Comparison of ENCODE assay signal across 23 cellular contexts in the genomic region with DNA sequence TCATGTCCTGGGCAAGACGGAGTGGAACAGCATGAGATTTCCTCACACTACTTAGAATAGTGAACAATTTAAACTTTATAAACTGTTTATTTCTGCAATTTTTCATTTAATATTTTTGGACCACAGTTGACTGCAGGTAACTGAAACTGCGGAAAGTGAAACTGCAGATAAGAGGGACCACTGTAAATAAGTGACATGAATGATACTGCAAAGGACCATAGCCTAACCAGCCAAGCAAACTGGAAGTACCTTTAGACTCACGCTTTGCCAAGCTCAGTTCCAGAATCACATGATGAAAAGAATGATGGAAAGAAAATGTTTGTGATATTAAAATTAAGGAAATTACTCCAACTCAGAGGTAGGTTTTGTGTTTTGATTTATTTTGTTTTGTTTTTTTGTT.
A peak's percentile ranks its signal among the peaks of the same experiment; 100 is the strongest.
DNase-seq lines count a peak whose midpoint lies in the region; ATAC-seq and TF ChIP-seq lines count a peak whose summit lies in the region.
"Had no signal": no experiment of that assay in that cellular context is flagged by ENCODE, and none has a peak within 500 bp of the region (broad histone marks: within the 10 kb centered on the region; RNA-seq: fewer than 3 reads in every experiment).

No MANE protein-coding gene starts in this region.

- no peaks in the 10 kb centered on the region for H3K27me3 ChIP-seq in ascending aorta
- H3K27me3 ChIP-seq: Peyer's patch had no signal

- BruUV-seq in OCI-LY7 (replicated peaks; lab: Mats Ljungman, UMichigan), result no TSS peak

- POLR2A ChIA-PET in OCI-LY7 (lab: Charles Lee), result interaction anchor here (0.8 to 1.6 kb wide), 6 partner anchors 9 to 59 kb away, joined by 3 to 4 read pairs (median 3); no protein-coding TSS in a partner anchor

- H3K27ac ChIP-seq in OCI-LY7 (ENCODE audit: low read depth, low read length, poor library complexity, severe bottlenecking), result no peak overlapping the region
- H3K27ac ChIP-seq in ascending aorta, result no peak overlapping the region
- H3K27ac ChIP-seq: Peyer's patch had no signal

- H2AFZ ChIP-seq in OCI-LY7 (ENCODE audit: low read length), result peak overlapping the region; percentile 13; the same call in 1 of the 2 replicates
- H2AFZ ChIP-seq: GM23338 had no signal

- H3K4me1 ChIP-seq in OCI-LY7 (ENCODE audit: insufficient read depth, low read length, poor library complexity, severe bottlenecking), result peaks cover 12% of the 10 kb centered on the region
- H3K4me1 ChIP-seq in ascending aorta, result no peaks in the 10 kb centered on the region
- H3K4me1 ChIP-seq: HAP-1, Peyer's patch had no signal

- CTCF ChIA-PET in OCI-LY7 (lab: Charles Lee; ENCODE audit: unreplicated experiment), result no interaction called here

- TF ChIP-seq CTCF in OCI-LY7 (conservative IDR thresholded peaks at IDR 0.05; ENCODE audit: low read length) (no peak), ascending aorta (IDR thresholded peaks at IDR 0.05) (no peak)

- H3K9me2 ChIP-seq in OCI-LY7 (ENCODE audit: insufficient read depth, low read length), result no peaks in the 10 kb centered on the region
- H3K9me2 ChIP-seq: SK-N-SH had no signal

- H3K36me3 ChIP-seq in OCI-LY7 (ENCODE audit: insufficient read depth, low read length), result no peaks in the 10 kb centered on the region
- no peaks in the 10 kb centered on the region for H3K36me3 ChIP-seq in ascending aorta
- H3K36me3 ChIP-seq: HAP-1, Peyer's patch had no signal

- intact Hi-C loops in OCI-LY7 (cut with micrococcal nuclease; ENCODE audit: unreplicated experiment) (no loop called here), ascending aorta (cut with DNase I) (no loop called here)

- no peaks in the 10 kb centered on the region for H3K79me2 ChIP-seq in OCI-LY7 (ENCODE audit: insufficient read depth, low read depth, low read length)

- H3K4me3 ChIP-seq in OCI-LY7 (ENCODE audit: low read depth, low read length, poor library complexity, severe bottlenecking), result no peak overlapping the region
- H3K4me3 ChIP-seq in ascending aorta, result no peak overlapping the region
- H3K4me3 ChIP-seq: GM23338, HAP-1, K562, Peyer's patch had no signal

- H3K9me3 ChIP-seq in OCI-LY7 (ENCODE audit: low read length) (no peaks in the 10 kb centered on the region), ascending aorta (no peaks in the 10 kb centered on the region)
- H3K9me3 ChIP-seq: HAP-1, Peyer's patch, SK-N-SH had no signal

- peak overlapping the region; percentile 3; the same call in 1 of the 2 replicates for H3K4me2 ChIP-seq in OCI-LY7 (ENCODE audit: low read length)
- H3K4me2 ChIP-seq: GM23338, SK-N-SH had no signal

- ATAC-seq in GM18498 (IDR thresholded peaks at IDR 0.05; ENCODE audit: unreplicated experiment), result peak; percentile 55
- ATAC-seq in GM21723 (IDR thresholded peaks at IDR 0.05; ENCODE audit: unreplicated experiment), result peak; percentile 57
- ATAC-seq in HG03378 (IDR thresholded peaks at IDR 0.05; ENCODE audit: unreplicated experiment), result peak; percentile 58
- ATAC-seq: GM23338, K562 had no signal

- DNase-seq in OCI-LY7 (ENCODE audit: low spot score) (no peak), germinal center (ENCODE audit: low spot score) (no peak), ascending aorta (ENCODE audit: low spot score in 2 of 2) (no peak), NCI-H82 treated with DMSO at 0.1 percent for 48 hours (lab: John Stamatoyannopoulos, UW; ENCODE audit: unreplicated experiment) (no peak)
- DNase-seq: 8988T, ACHN, DMS53, NCI-H1105 treated with DMSO at 0.1 percent for 48 hours, NCI-H146, NCI-H1930, NCI-H446 treated with DMSO at 0.1 percent for 48 hours, NCI-H526, NCI-H82, OCI-M1, Peyer's patch, SK-N-SH, SW 1271 had no signal

- no peaks in the 10 kb centered on the region for H4K20me1 ChIP-seq in OCI-LY7 (ENCODE audit: insufficient read depth, low read length)
